ENCODE assay signal across 13 cellular contexts in genomic region chr10:84167289-84167653, GRCh38. TPM values are rescaled to one million over a fixed set of nuclear protein-coding genes. Genes with fewer than 3 reads are reported as not detected.
DNase-seq lines count a peak whose midpoint lies in the region; ATAC-seq, FAIRE-seq and TF ChIP-seq lines count a peak whose summit lies in the region.
"Not testable (repeated sequence)": the region's sequence is repeated elsewhere in the genome, so short reads cannot be mapped to it uniquely, and the experiment has no call there.
"Had no signal": no experiment of that assay in that cellular context is flagged by ENCODE, and none has a peak within 500 bp of the region (broad histone marks: within the 10 kb centered on the region; RNA-seq: fewer than 3 reads in every experiment).

No MANE protein-coding gene starts in this region.

- H3K4me3 ChIP-seq in GM12878, result peak overlapping the region; percentile 81

- FAIRE-seq in GM12878 (lab: Jason Lieb, UNC), result not testable (repeated sequence)

- not testable (repeated sequence) for H2AFZ ChIP-seq in GM12878 (ENCODE audit: control insufficient read depth, low read depth, low read length)

- peak; percentile 29 for DNase-seq in ACHN
- not testable (repeated sequence) for DNase-seq in GM12878 (ENCODE audit: low read depth, low spot score)
- peak; percentile 53 for DNase-seq in renal cortical epithelial cell (ENCODE audit: low read depth)

- not testable (repeated sequence) for H3K27me3 ChIP-seq in GM12878 (replicated peaks in 1 of 2; ENCODE audit: control insufficient read depth in 2 of 2, insufficient read depth in 2 of 2, low read length in 1 of 2)

- not testable (repeated sequence) for H3K9ac ChIP-seq in GM12878 (ENCODE audit: control insufficient read depth, insufficient read depth, low read length)

- H3K9me3 ChIP-seq in GM12878 (replicated peaks; ENCODE audit: control insufficient read depth, insufficient read depth, low read length), result not testable (repeated sequence)

- ATAC-seq in GM18868 (IDR thresholded peaks at IDR 0.05; ENCODE audit: unreplicated experiment) (peak; percentile 5), GM19452 (IDR thresholded peaks at IDR 0.05; ENCODE audit: unreplicated experiment) (peak; percentile 11), GM21825 (IDR thresholded peaks at IDR 0.05; ENCODE audit: unreplicated experiment) (peak; percentile 6), HG02943 (IDR thresholded peaks at IDR 0.05; ENCODE audit: low read depth, unreplicated experiment) (peak; percentile 29), HG03354 (IDR thresholded peaks at IDR 0.05; ENCODE audit: poor library complexity, severe bottlenecking, unreplicated experiment) (peak; percentile 42), GM12878 (peak; percentile 47)

- in situ Hi-C loops in ACHN (cut with HindIII; ENCODE audit: low pct_ligation_motif_present, low pct_unique_long_range_greater_than_20kb, low sequenced_read_pairs); GM12878 (cut with MboI): not testable (repeated sequence)

- RAD21 ChIA-PET in GM12878 (lab: Charles Lee; ENCODE audit: unreplicated experiment), result interaction anchor here (0.6 to 4.2 kb wide), 4 partner anchors 10 to 41 kb away, joined by 3 to 31 read pairs (median 4); no protein-coding TSS in a partner anchor

- not testable (repeated sequence) for H4K20me1 ChIP-seq in GM12878 (ENCODE audit: control insufficient read depth, insufficient read depth)

- not testable (repeated sequence) for TF ChIP-seq CTCF in GM12878 (IDR thresholded peaks at IDR 0.05 in 2 of 3, conservative IDR thresholded peaks at IDR 0.05 in 1 of 3; ENCODE audit: control insufficient read depth in 2 of 3, extremely low read depth in 1 of 3, insufficient read depth in 1 of 3, low read depth in 3 of 3, low read length in 3 of 3)

- not testable (repeated sequence) for H3K36me3 ChIP-seq in GM12878 (ENCODE audit: control insufficient read depth in 2 of 2, insufficient read depth in 2 of 2, low read length in 1 of 2)

- H3K79me2 ChIP-seq in GM12878 (ENCODE audit: control insufficient read depth, insufficient read depth, low read length), result peaks cover 70% of the 10 kb centered on the region

- H3K4me2 ChIP-seq in GM12878 (ENCODE audit: control insufficient read depth, insufficient read depth), result peak overlapping the region; percentile 73

- CTCF ChIA-PET in GM12878 (lab: Yijun Ruan, JAX), result interaction anchor here (1.3 to 25.5 kb wide), 5 partner anchors 12 to 37 kb away, joined by 4 to 788 read pairs (median 5); partner anchors contain the start of genes CDHR1 and GHITM

- TF ChIP-seq EP300 in GM12878 (IDR thresholded peaks at IDR 0.05; ENCODE audit: borderline replicate concordance in 1 of 2, control insufficient read depth in 1 of 2, low read depth in 2 of 2, low read length in 2 of 2), result not testable (repeated sequence)

- intact Hi-C loops in GM12878 (cut with micrococcal nuclease; ENCODE audit: unreplicated experiment), result not testable (repeated sequence)

- SMC1A ChIA-PET in GM12878 (lab: Charles Lee; ENCODE audit: uncharacterized antibody, unreplicated experiment), result interaction anchor here (0.8 to 8.3 kb wide), 9 partner anchors 9 to 161 kb away, joined by 3 to 70 read pairs (median 3); partner anchors contain the start of gene CCSER2

- 0% methylated on average over 2 of the region's 2 CpGs for whole genome bisulfite sequencing in GM12878 (ENCODE audit: insufficient coverage, insufficient replicate concordance, low lambda C conversion rate, missing lambda C conversion rate)

- peaks cover 24% of the 10 kb centered on the region for H3K4me1 ChIP-seq in GM12878 (ENCODE audit: control insufficient read depth, insufficient read depth, low read length)

- not testable (repeated sequence) for TF ChIP-seq POLR2A in GM12878 (IDR thresholded peaks at IDR 0.05; ENCODE audit: low read depth, low read length)

- POLR2A ChIA-PET in GM12878 (lab: Charles Lee), result interaction anchor here (0.6 to 2.7 kb wide), 6 partner anchors 10 to 32 kb away, joined by 3 to 10 read pairs (median 6); no protein-coding TSS in a partner anchor

- TF ChIP-seq RAD21 in GM12878 (IDR thresholded peaks at IDR 0.05; ENCODE audit: insufficient read depth, low read depth, low read length), result not testable (repeated sequence)

- peak overlapping the region; percentile 54 for H3K27ac ChIP-seq in GM12878 (ENCODE audit: control insufficient read depth, insufficient read depth)

- not testable (repeated sequence) for BruUV-seq in GM12878 (replicated peaks; lab: Mats Ljungman, UMichigan)

TF ChIP-seq in GM12878, 131 proteins besides CTCF, POLR2A, EP300 and RAD21 (continues in another document):
- TF ChIP-seq RUNX3 (IDR thresholded peaks at IDR 0.05; ENCODE audit: low read length), result peak; percentile 16; the same call in 1 of the 2 replicates
- TF ChIP-seq NFIC (IDR thresholded peaks at IDR 0.05; ENCODE audit: low read depth, low read length), result 0 out of 2 replicates have a peak, but pooled peaks have one; percentile 11

RNA-seq across cellular contexts. Expression of gene GPR15LG, which starts 6.3 kb away (rescaled TPM):
- total RNA-seq in GM12878 (2013; cell fraction: nucleolus; rRNA removed), result not detected in 2 replicates
- total RNA-seq in GM12878 (2014; rRNA removed), result 1.2 and 2.0 TPM in 2 replicates
- 1.1 and 1.4 TPM in 2 replicates for total RNA-seq in GM12878 (2014; rRNA removed; fragmentation: Illumina TruSeq; extraction: Trizol)
- 1.3 and 1.5 TPM in 2 replicates for total RNA-seq in GM12878 (2021)
- polyA plus RNA-seq in GM12878 (2011; ENCODE audit: low read depth), result 0.96 TPM
- 5.9 and 12.2 TPM in 2 replicates for polyA plus RNA-seq in GM12878 (2011; rRNA removed)
- 13.3 and 14.9 TPM in 2 replicates for polyA plus RNA-seq in GM12878 (2011; cell fraction: cytosol; rRNA removed)
- 4.2 and 5.7 TPM in 2 replicates for polyA plus RNA-seq in GM12878 (2011; cell fraction: nucleus; rRNA removed)
- polyA plus RNA-seq in GM12878 (2012), result 0.58 and 0.80 TPM in 2 replicates
- polyA plus RNA-seq in GM12878 (2014; fragmentation: Illumina TruSeq; extraction: Trizol), result 0.73 and 1.7 TPM in 2 replicates
- 1 to 10 TPM; 1.2 TPM for polyA plus RNA-seq in GM12878 (2014; fragmentation: Nextera tagmentation; extraction: Ambion mirVana)
- polyA plus RNA-seq in GM12878 (2014; rRNA removed), result 0.80 and 1.5 TPM in 2 replicates
- 1 to 10 TPM; 4.2 to 5.0 TPM for polyA plus RNA-seq in GM12878 (2016; fragmentation: Nextera tagmentation; extraction: Ambion mirVana)
- 4.2 and 10.5 TPM in 2 replicates for polyA minus RNA-seq in GM12878 (2011; rRNA and poly(A)+ RNA removed)
- 2.9 and 5.5 TPM in 2 replicates for polyA minus RNA-seq in GM12878 (2011; cell fraction: cytosol; rRNA and poly(A)+ RNA removed)
- polyA minus RNA-seq in GM12878 (2011; cell fraction: nucleus; rRNA and poly(A)+ RNA removed), result 2.2 and 3.6 TPM in 2 replicates
- 6.8 and 46.5 TPM in 2 replicates for total RNA-seq in renal cortical epithelial cell
- total RNA-seq: CD8-positive, alpha-beta memory T cell; Daoy; H9; HepG2; SJSA1 had no signal
- polyA plus RNA-seq: CD8-positive, alpha-beta memory T cell; HepG2 had no signal

RNA-seq across cellular contexts. Expression of gene CDHR1, which starts 27.1 kb away (rescaled TPM):
- 0.20 and 0.40 TPM in 2 replicates for total RNA-seq in GM12878 (2013; cell fraction: nucleolus; rRNA removed)
- total RNA-seq in GM12878 (2014; rRNA removed) (0.17 and 0.27 TPM in 2 replicates), GM12878 (2014; rRNA removed; fragmentation: Illumina TruSeq; extraction: Trizol) (0.22 and 0.23 TPM in 2 replicates), GM12878 (2021) (0.41 and 0.82 TPM in 2 replicates), renal cortical epithelial cell (12.5 and 108 TPM in 2 replicates)
- polyA plus RNA-seq in GM12878 (2011; ENCODE audit: low read depth), result 0.46 TPM
- polyA plus RNA-seq in GM12878 (2011; rRNA removed) (2.3 and 3.0 TPM in 2 replicates), GM12878 (2014; fragmentation: Illumina TruSeq; extraction: Trizol) (0.48 and 0.71 TPM in 2 replicates), GM12878 (2014; fragmentation: Nextera tagmentation; extraction: Ambion mirVana) (under 1 TPM; 0.20 to 0.24 TPM), GM12878 (2014; rRNA removed) (0.52 and 0.58 TPM in 2 replicates), GM12878 (2016; fragmentation: Nextera tagmentation; extraction: Ambion mirVana) (under 1 TPM; 0.28 to 0.40 TPM)
- polyA plus RNA-seq in GM12878 (2011; cell fraction: cytosol; rRNA removed), result 2.1 and 2.9 TPM in 2 replicates
- 10.9 and 15.4 TPM in 2 replicates for polyA plus RNA-seq in GM12878 (2011; cell fraction: nucleus; rRNA removed)
- 0.42 and 0.81 TPM in 2 replicates for polyA plus RNA-seq in GM12878 (2012)
- polyA minus RNA-seq in GM12878 (2011; rRNA and poly(A)+ RNA removed), result 1.4 TPM in 2 replicates
- polyA minus RNA-seq in GM12878 (2011; cell fraction: cytosol; rRNA and poly(A)+ RNA removed), result 0.62 and 1.5 TPM in 2 replicates
- 1.2 and 1.8 TPM in 2 replicates for polyA minus RNA-seq in GM12878 (2011; cell fraction: nucleus; rRNA and poly(A)+ RNA removed)
- total RNA-seq: Daoy had no signal

RNA-seq across cellular contexts. Expression of gene GHITM, which starts 28.0 kb away (rescaled TPM):
- total RNA-seq in GM12878 (2013; cell fraction: nucleolus; rRNA removed), result 22.9 and 24.6 TPM in 2 replicates
- total RNA-seq in GM12878 (2014; rRNA removed) (153 and 180 TPM in 2 replicates), GM12878 (2014; rRNA removed; fragmentation: Illumina TruSeq; extraction: Trizol) (153 and 157 TPM in 2 replicates), GM12878 (2021) (120 and 128 TPM in 2 replicates), renal cortical epithelial cell (215 and 338 TPM in 2 replicates)
- 92.5 TPM for polyA plus RNA-seq in GM12878 (2011; ENCODE audit: low read depth)
- polyA plus RNA-seq in GM12878 (2011; rRNA removed) (257 and 294 TPM in 2 replicates), GM12878 (2014; fragmentation: Illumina TruSeq; extraction: Trizol) (147 and 190 TPM in 2 replicates), GM12878 (2014; fragmentation: Nextera tagmentation; extraction: Ambion mirVana) (100 to 1,000 TPM; 366 to 501 TPM), GM12878 (2014; rRNA removed) (146 and 162 TPM in 2 replicates), GM12878 (2016; fragmentation: Nextera tagmentation; extraction: Ambion mirVana) (100 to 1,000 TPM; 295 to 299 TPM)
- polyA plus RNA-seq in GM12878 (2011; cell fraction: cytosol; rRNA removed), result 147 and 172 TPM in 2 replicates
- 69.2 and 70.0 TPM in 2 replicates for polyA plus RNA-seq in GM12878 (2011; cell fraction: nucleus; rRNA removed)
- polyA plus RNA-seq in GM12878 (2012), result 97.0 and 105 TPM in 2 replicates
- 132 and 140 TPM in 2 replicates for polyA minus RNA-seq in GM12878 (2011; rRNA and poly(A)+ RNA removed)
- polyA minus RNA-seq in GM12878 (2011; cell fraction: cytosol; rRNA and poly(A)+ RNA removed), result 36.9 and 41.3 TPM in 2 replicates
- polyA minus RNA-seq in GM12878 (2011; cell fraction: nucleus; rRNA and poly(A)+ RNA removed), result 14.1 and 21.1 TPM in 2 replicates

RNA-seq across cellular contexts. Expression of gene LRIT2, which starts 58.1 kb away (rescaled TPM):
- total RNA-seq in GM12878 (2013; cell fraction: nucleolus; rRNA removed), result not detected in 2 replicates
- not detected in 2 replicates for total RNA-seq in GM12878 (2014; rRNA removed)
- total RNA-seq in GM12878 (2014; rRNA removed; fragmentation: Illumina TruSeq; extraction: Trizol), result not detected in 2 replicates
- total RNA-seq in GM12878 (2021), result not detected in 2 replicates
- not detected for polyA plus RNA-seq in GM12878 (2011; ENCODE audit: low read depth)
- polyA plus RNA-seq in GM12878 (2011; rRNA removed), result not detected in 2 replicates
- not detected in 2 replicates for polyA plus RNA-seq in GM12878 (2011; cell fraction: cytosol; rRNA removed)
- polyA plus RNA-seq in GM12878 (2011; cell fraction: nucleus; rRNA removed), result not detected in 2 replicates
- not detected in 2 replicates for polyA plus RNA-seq in GM12878 (2012)
- not detected in 2 replicates for polyA plus RNA-seq in GM12878 (2014; fragmentation: Illumina TruSeq; extraction: Trizol)
- polyA plus RNA-seq in GM12878 (2014; fragmentation: Nextera tagmentation; extraction: Ambion mirVana), result not detected
- not detected in 2 replicates for polyA plus RNA-seq in GM12878 (2014; rRNA removed)
- not detected for polyA plus RNA-seq in GM12878 (2016; fragmentation: Nextera tagmentation; extraction: Ambion mirVana)
- polyA minus RNA-seq in GM12878 (2011; rRNA and poly(A)+ RNA removed), result not detected in 2 replicates
- polyA minus RNA-seq in GM12878 (2011; cell fraction: cytosol; rRNA and poly(A)+ RNA removed), result not detected in 2 replicates
- not detected in 2 replicates for polyA minus RNA-seq in GM12878 (2011; cell fraction: nucleus; rRNA and poly(A)+ RNA removed)
- not detected in 2 replicates for total RNA-seq in renal cortical epithelial cell
- total RNA-seq: CD8-positive, alpha-beta memory T cell; Daoy; H9; HepG2; SJSA1 had no signal
- polyA plus RNA-seq: CD8-positive, alpha-beta memory T cell; HepG2 had no signal
